15 cellular contexts compared by ENCODE assay signal in the genomic region with DNA sequence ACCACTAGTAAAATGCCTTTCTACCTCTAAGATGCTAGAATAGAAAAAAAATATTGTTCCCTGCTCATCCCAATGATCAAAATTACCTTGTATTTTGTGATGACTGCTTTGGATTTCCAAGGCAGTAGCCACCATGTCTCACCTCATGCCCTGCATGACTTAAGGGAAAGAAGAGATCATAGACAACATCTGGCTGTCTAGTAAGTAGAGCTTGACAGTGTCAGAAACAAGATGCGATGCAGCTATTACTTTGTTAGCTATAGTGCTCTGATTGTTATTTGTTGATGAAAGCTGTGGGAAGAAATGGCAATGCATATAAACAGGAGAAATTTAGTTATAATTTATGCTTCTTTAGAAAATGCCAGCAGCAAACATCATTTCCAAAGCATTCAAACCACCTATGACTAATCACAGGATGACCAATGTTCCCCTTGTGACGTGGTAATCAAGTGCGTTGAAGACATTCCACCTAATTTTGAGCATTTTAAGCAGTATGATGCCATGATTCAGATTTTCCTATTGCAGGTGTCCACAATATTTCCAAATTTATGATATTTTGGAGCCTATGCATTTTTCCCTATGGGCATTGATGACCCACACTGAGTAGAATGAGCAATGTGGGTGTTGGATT.
A peak's percentile ranks its signal among the peaks of the same experiment; 100 is the strongest.
DNase-seq lines count a peak whose midpoint lies in the region; ATAC-seq, FAIRE-seq and TF ChIP-seq lines count a peak whose summit lies in the region.
"Had no signal": no experiment of that assay in that cellular context is flagged by ENCODE, and none has a peak within 500 bp of the region (broad histone marks: within the 10 kb centered on the region; RNA-seq: fewer than 3 reads in every experiment).

No MANE protein-coding gene starts in this region.

- no peaks in the 10 kb centered on the region for H4K20me1 ChIP-seq in HCT116 (ENCODE audit: insufficient read depth)
- no peaks in the 10 kb centered on the region for H4K20me1 ChIP-seq in astrocyte (ENCODE audit: insufficient read depth, low read length)

- H3K79me2 ChIP-seq in HCT116 (ENCODE audit: insufficient read depth, low read length) (no peaks in the 10 kb centered on the region), astrocyte (ENCODE audit: insufficient read depth, low read length) (no peaks in the 10 kb centered on the region)

- BruUV-seq in HCT116 (replicated peaks; lab: Mats Ljungman, UMichigan), result no TSS peak

- TF ChIP-seq CTCF in AG04450 (IDR thresholded peaks at IDR 0.05; ENCODE audit: low read depth, low read length) (no peak), HCT116 (IDR thresholded peaks at IDR 0.05 in 2 of 3, conservative IDR thresholded peaks at IDR 0.05 in 1 of 3; ENCODE audit: borderline replicate concordance in 1 of 3, insufficient read depth in 1 of 3, low read depth in 2 of 3, low read length in 2 of 3) (no peak), astrocyte (IDR thresholded peaks at IDR 0.05; ENCODE audit: insufficient read depth, low read depth, low read length) (no peak)

- H3K27ac ChIP-seq in AG04450 (ENCODE audit: low read depth, low read length) (no peak overlapping the region), HCT116 (ENCODE audit: low read depth, low read length) (no peak overlapping the region), astrocyte (ENCODE audit: low read depth, low read length) (peak overlapping the region; percentile 74)
- H3K27ac ChIP-seq: uterus had no signal

- peaks cover 26 to 43% of the 10 kb centered on the region in 2 experiments for H3K4me1 ChIP-seq in HCT116 (ENCODE audit: control insufficient read depth in 1 of 2, insufficient read depth in 2 of 2, low read length in 2 of 2)
- H3K4me1 ChIP-seq in astrocyte (ENCODE audit: insufficient read depth, low read length), result peaks cover 18% of the 10 kb centered on the region
- H3K4me1 ChIP-seq: uterus had no signal

- H3K27me3 ChIP-seq in AG04450 (ENCODE audit: control insufficient read depth, insufficient read depth, low read length) (no peaks in the 10 kb centered on the region), HCT116 (ENCODE audit: insufficient read depth, low read length) (no peaks in the 10 kb centered on the region), astrocyte (ENCODE audit: insufficient read depth, low read length) (no peaks in the 10 kb centered on the region)
- H3K27me3 ChIP-seq: uterus had no signal

- no peaks in the 10 kb centered on the region for H3K36me3 ChIP-seq in HCT116 (ENCODE audit: control insufficient read depth in 1 of 2, insufficient read depth in 2 of 2, low read length in 2 of 2)
- H3K36me3 ChIP-seq in astrocyte (ENCODE audit: insufficient read depth, low read length), result no peaks in the 10 kb centered on the region
- H3K36me3 ChIP-seq: uterus had no signal

- RAD21 ChIA-PET in HCT116 (lab: Charles Lee; ENCODE audit: low non-redundant PET in 1 of 2, low total read pairs in 2 of 2, uncharacterized antibody in 2 of 2, unreplicated experiment in 2 of 2), result no interaction called here

- peaks cover 34% of the 10 kb centered on the region for H3K4me1 Mint-ChIP-seq in astrocyte (ENCODE audit: low read depth, unreplicated experiment)
- peaks cover 22% of the 10 kb centered on the region for H3K4me1 Mint-ChIP-seq in activated T-helper 1 cell treated with anti-CD3 and anti-CD28 coated beads, Interleukin-12 subunit alpha, Interleukin-12 subunit beta, Interleukin-2, Interleukin-4 antibody, amounts not matched to agents 30 ng/mL and 10 ng/mL and 1 ng/mL, durations not matched to agents 14 hours and 24 hours and 36 hours (ENCODE audit: low read depth)

- H3K27ac Mint-ChIP-seq in astrocyte (ENCODE audit: unreplicated experiment), result peak overlapping the region; percentile 87
- H3K27ac Mint-ChIP-seq in activated T-helper 1 cell treated with anti-CD3 and anti-CD28 coated beads, Interleukin-12 subunit alpha, Interleukin-12 subunit beta, Interleukin-2, Interleukin-4 antibody, amounts not matched to agents 30 ng/mL and 10 ng/mL and 1 ng/mL, durations not matched to agents 14 hours and 24 hours and 36 hours, result no peak overlapping the region
- H3K27ac Mint-ChIP-seq: CD14-positive monocyte, endodermal cell had no signal

- H3K4me2 ChIP-seq in HCT116 (ENCODE audit: low read length) (peak overlapping the region; percentile 25), astrocyte (ENCODE audit: low read length) (peak overlapping the region; percentile 46)

- CTCF ChIA-PET in AG04450 (lab: Charles Lee), result interaction anchor here (1.6 kb wide), 1 partner anchor 477 kb away, joined by 4 read pairs; no protein-coding TSS in a partner anchor
- CTCF ChIA-PET in HCT116 (lab: Charles Lee), result no interaction called here

- TF ChIP-seq RAD21 in HCT116 (IDR thresholded peaks at IDR 0.05; ENCODE audit: low read depth), result no peak

- no peak for TF ChIP-seq POLR2A in HCT116 (IDR thresholded peaks at IDR 0.05; ENCODE audit: borderline replicate concordance, extremely low read depth, insufficient read depth, insufficient read length)

- no peaks in the 10 kb centered on the region for H3K9me3 ChIP-seq in AG04450 (ENCODE audit: control insufficient read depth, insufficient read depth, low read length)
- H3K9me3 ChIP-seq in HCT116 (ENCODE audit: control insufficient read depth in 1 of 2, insufficient read depth in 1 of 2, low read depth in 1 of 2, low read length in 2 of 2), result no peaks in the 10 kb centered on the region
- no peaks in the 10 kb centered on the region for H3K9me3 ChIP-seq in astrocyte (ENCODE audit: insufficient read depth, low read depth, low read length)
- H3K9me3 ChIP-seq: uterus had no signal

- H3K27me3 Mint-ChIP-seq in astrocyte (ENCODE audit: low read depth, unreplicated experiment), result no peaks in the 10 kb centered on the region
- peaks cover 29% of the 10 kb centered on the region for H3K27me3 Mint-ChIP-seq in activated T-helper 1 cell treated with anti-CD3 and anti-CD28 coated beads, Interleukin-12 subunit alpha, Interleukin-12 subunit beta, Interleukin-2, Interleukin-4 antibody, amounts not matched to agents 30 ng/mL and 10 ng/mL and 1 ng/mL, durations not matched to agents 14 hours and 24 hours and 36 hours (ENCODE audit: insufficient read depth)
- H3K27me3 Mint-ChIP-seq: natural killer cell treated with Interleukin-12 subunit alpha and Interleukin-12 subunit beta and Interleukin-15 and Interleukin-18, amount 100 ng/mL, for 72 hours had no signal

- no peak overlapping the region for H3K4me3 Mint-ChIP-seq in astrocyte (ENCODE audit: unreplicated experiment)
- no peak overlapping the region for H3K4me3 Mint-ChIP-seq in activated T-helper 1 cell treated with anti-CD3 and anti-CD28 coated beads, Interleukin-12 subunit alpha, Interleukin-12 subunit beta, Interleukin-2, Interleukin-4 antibody, amounts not matched to agents 30 ng/mL and 10 ng/mL and 1 ng/mL, durations not matched to agents 14 hours and 24 hours and 36 hours
- H3K4me3 Mint-ChIP-seq: CD14-positive monocyte; endodermal cell; natural killer cell treated with Interleukin-12 subunit alpha and Interleukin-12 subunit beta and Interleukin-15 and Interleukin-18, amount 100 ng/mL, for 72 hours had no signal

- ATAC-seq in HCT116, result no peak
- ATAC-seq in GM18517 (IDR thresholded peaks at IDR 0.05; ENCODE audit: unreplicated experiment), result no peak
- no peak for ATAC-seq in GM18498 (IDR thresholded peaks at IDR 0.05; ENCODE audit: unreplicated experiment)
- ATAC-seq: HepG2; natural killer cell treated with Interleukin-12 subunit alpha and Interleukin-12 subunit beta and Interleukin-15 and Interleukin-18, amount 100 ng/mL, for 72 hours had no signal

- POLR2A ChIA-PET in AG04450 (lab: Yijun Ruan, JAX), result no interaction called here
- POLR2A ChIA-PET in HCT116 (lab: Charles Lee), result no interaction called here

- H3K36me3 Mint-ChIP-seq in astrocyte (ENCODE audit: low read depth, unreplicated experiment), result no peaks in the 10 kb centered on the region
- peaks cover 8% of the 10 kb centered on the region for H3K36me3 Mint-ChIP-seq in activated T-helper 1 cell treated with anti-CD3 and anti-CD28 coated beads, Interleukin-12 subunit alpha, Interleukin-12 subunit beta, Interleukin-2, Interleukin-4 antibody, amounts not matched to agents 30 ng/mL and 10 ng/mL and 1 ng/mL, durations not matched to agents 14 hours and 24 hours and 36 hours (ENCODE audit: low read depth)
- H3K36me3 Mint-ChIP-seq: CD14-positive monocyte had no signal

- no peaks in the 10 kb centered on the region for H3K9me2 ChIP-seq in HCT116 (ENCODE audit: insufficient read depth)

- peaks cover 4% of the 10 kb centered on the region for H3K9me3 Mint-ChIP-seq in astrocyte (ENCODE audit: unreplicated experiment)
- H3K9me3 Mint-ChIP-seq in activated T-helper 1 cell treated with anti-CD3 and anti-CD28 coated beads, Interleukin-12 subunit alpha, Interleukin-12 subunit beta, Interleukin-2, Interleukin-4 antibody, amounts not matched to agents 30 ng/mL and 10 ng/mL and 1 ng/mL, durations not matched to agents 14 hours and 24 hours and 36 hours, result peaks cover 7% of the 10 kb centered on the region
- H3K9me3 Mint-ChIP-seq: endodermal cell had no signal

- H2AFZ ChIP-seq in HCT116 (ENCODE audit: low read depth, low read length, poor library complexity, severe bottlenecking) (no peak overlapping the region), astrocyte (ENCODE audit: low read depth, low read length) (peak overlapping the region; percentile 11)

- no peak overlapping the region for H3K9ac ChIP-seq in HCT116 (ENCODE audit: low read length)
- peak overlapping the region; percentile 7 for H3K9ac ChIP-seq in astrocyte (ENCODE audit: low read length)

- H3K4me3 ChIP-seq in AG04450 (ENCODE audit: low read depth, low read length) (no peak overlapping the region), HCT116 (replicated peaks in 1 of 2; ENCODE audit: low read depth in 1 of 2, low read length in 2 of 2) (no peak overlapping the region), astrocyte (ENCODE audit: insufficient read depth, low read depth, low read length) (no peak overlapping the region)
- H3K4me3 ChIP-seq: uterus had no signal

- intact Hi-C loops in HCT116 (cut with micrococcal nuclease), result no loop called here
- intact Hi-C loops in activated T-helper 1 cell treated with anti-CD3 and anti-CD28 coated beads, Interleukin-12 subunit alpha, Interleukin-12 subunit beta, Interleukin-2, Interleukin-4 antibody, amounts not matched to agents 30 ng/mL and 10 ng/mL and 1 ng/mL, durations not matched to agents 14 hours and 24 hours and 36 hours (cut with micrococcal nuclease), result loop anchor here (5.0 kb wide), 2 partner anchors 44 to 86 kb away; no protein-coding TSS in a partner anchor

- peak; percentile 89 for FAIRE-seq in astrocyte (lab: Jason Lieb, UNC)
- FAIRE-seq: HepG2 had no signal

- DNase-seq in AG04450 (ENCODE audit: low read depth, low spot score) (peak; percentile 71), HCT116 (ENCODE audit: low read depth, low spot score) (peak; percentile 12), astrocyte (ENCODE audit: low read depth) (peak; percentile 97), glomerular endothelial cell (ENCODE audit: extremely low read depth, low read depth, low spot score) (peak; percentile 31), activated gamma-delta T cell (lab: John Stamatoyannopoulos, UW) (no peak)
- no peak for DNase-seq in activated T-helper 1 cell treated with anti-CD3 and anti-CD28 coated beads, Interleukin-12 subunit alpha, Interleukin-12 subunit beta, Interleukin-2, Interleukin-4 antibody, amounts not matched to agents 30 ng/mL and 10 ng/mL and 1 ng/mL, durations not matched to agents 14 hours and 24 hours and 36 hours (ENCODE audit: low spot score)
- DNase-seq: endodermal cell, NCI-H2081, T1000, uterus had no signal

TF ChIP-seq in HCT116, 20 proteins besides CTCF, POLR2A, EP300 and RAD21 (continues in another document):
- no peak for TF ChIP-seq ZNF274 (IDR thresholded peaks at IDR 0.05; ENCODE audit: low read depth, low read length)

Comparison
In these comparisons a context has a peak if more than half of its experiments do, and no peak if none do; other contexts are left out.
1. DNase-seq: peak in AG04450 (single experiment), HCT116 (single experiment), astrocyte (single experiment) and glomerular endothelial cell (single experiment); none in activated gamma-delta T cell (single experiment) and activated T-helper 1 cell treated with anti-CD3 and anti-CD28 coated beads, Interleukin-12 subunit alpha, Interleukin-12 subunit beta, Interleukin-2, Interleukin-4 antibody, amounts not matched to agents 30 ng/mL and 10 ng/mL and 1 ng/mL, durations not matched to agents 14 hours and 24 hours and 36 hours (single experiment).